In genomic region chr16:1152651-1153259, GRCh38 we compare ENCODE assay signal across 8 cellular contexts. TPM values are rescaled to one million over a fixed set of nuclear protein-coding genes. Genes with fewer than 3 reads are reported as not detected.
A peak's percentile ranks its signal among the peaks of the same experiment; 100 is the strongest.
DNase-seq lines count a peak whose midpoint lies in the region; ATAC-seq lines count a peak whose summit lies in the region.

CACNA1H (plus strand) TSS chr16:1153106; CDS start chr16:1153738, 632 bp downstream.

- no peaks in the 10 kb centered on the region for H3K4me1 ChIP-seq in ACC112 (ENCODE audit: control insufficient read depth, insufficient read depth, low read length, unreplicated experiment)

- no peak for ATAC-seq in HG03354 (IDR thresholded peaks at IDR 0.05; ENCODE audit: poor library complexity, severe bottlenecking, unreplicated experiment)
- ATAC-seq in HG02623 (IDR thresholded peaks at IDR 0.05; ENCODE audit: unreplicated experiment), result no peak

- DNase-seq in NCI-H460 (ENCODE audit: extremely low read depth, low read depth) (peak; percentile 23), iPS-NIHi7 (ENCODE audit: extremely low spot score) (peak; percentile 91), NCI-H1694 (lab: John Stamatoyannopoulos, UW) (no peak)
- DNase-seq in activated gamma-delta T cell treated with anti-CD3 and anti-CD28 coated beads, Interleukin-2, amount 50 U/mL, for 16 hours (ENCODE audit: low read depth), result peak; percentile 33
- peak; percentile 68 to 72 for DNase-seq in stimulated activated CD4-positive, alpha-beta T cell treated with anti-CD3 and anti-CD28 coated beads, Interleukin-4, amount 100 ng/mL, for 4 hours

- no peak within 1 kb of the TSS for H3K27ac ChIP-seq in ACC112 (ENCODE audit: low read depth, low read length)

- H3K36me3 ChIP-seq in ACC112 (ENCODE audit: insufficient read depth, low read length), result no peaks in the 10 kb centered on the region

- H2AFZ ChIP-seq in ACC112 (ENCODE audit: low read length, unreplicated experiment), result no peak within 1 kb of the TSS

- H3K79me2 ChIP-seq in ACC112 (ENCODE audit: control insufficient read depth, insufficient read depth, low read length, unreplicated experiment), result no peaks in the 10 kb centered on the region

- H3K4me3 ChIP-seq in ACC112 (ENCODE audit: low read depth, low read length), result peak within 1 kb of the TSS; percentile 47; the same call in 1 of the 2 replicates

- H3K27me3 ChIP-seq in ACC112 (ENCODE audit: insufficient read depth, low read length), result peaks cover 43% of the 10 kb centered on the region

RNA-seq across cellular contexts. Expression of gene CACNA1H, which starts in this region (rescaled TPM):
- total RNA-seq in NCI-H460 (2014; rRNA removed; shearing (Covaris generic)), result 3.9 and 4.2 TPM in 2 replicates
- 4.4 and 10.0 TPM in 2 replicates for polyA plus RNA-seq in NCI-H460 (2014; cell fraction: nucleus; rRNA removed)
